ENCODE assay signal across 8 cellular contexts in genomic region chr1:27031235-27032118, GRCh38. TPM values are rescaled to one million over a fixed set of nuclear protein-coding genes. Genes with fewer than 3 reads are reported as not detected.
DNase-seq lines count a peak whose midpoint lies in the region; ATAC-seq and TF ChIP-seq lines count a peak whose summit lies in the region.
"Had no signal": no experiment of that assay in that cellular context is flagged by ENCODE, and none has a peak within 500 bp of the region (broad histone marks: within the 10 kb centered on the region; RNA-seq: fewer than 3 reads in every experiment).

No MANE protein-coding gene starts in this region.

- H3K9me3 ChIP-seq in iPS DF 6.9 (ENCODE audit: control insufficient read depth, insufficient read depth, low read length) (no peaks in the 10 kb centered on the region), gastrocnemius medialis (no peaks in the 10 kb centered on the region)

- no peaks in the 10 kb centered on the region for H3K27me3 ChIP-seq in iPS DF 6.9 (ENCODE audit: control insufficient read depth, insufficient read depth, low read length)
- peaks cover 0 to 2% (median 0%) of the 10 kb centered on the region in 3 donors for H3K27me3 ChIP-seq in gastrocnemius medialis

- H3K27me3 Mint-ChIP-seq in activated T-cell treated with anti-CD3 and anti-CD28 coated beads, Interleukin-2, amount 50 U/mL, for 72 hours (ENCODE audit: low read depth): peaks cover 6% of the 10 kb centered on the region

- no peak overlapping the region for H3K27ac Mint-ChIP-seq in activated T-cell treated with anti-CD3 and anti-CD28 coated beads, Interleukin-2, amount 50 U/mL, for 72 hours

- H3K4me1 ChIP-seq in iPS DF 6.9 (ENCODE audit: control insufficient read depth, insufficient read depth, low read length) (peaks cover 11% of the 10 kb centered on the region), gastrocnemius medialis (peaks cover 4 to 8% of the 10 kb centered on the region in 2 donors)

- H3K4me1 Mint-ChIP-seq in activated T-cell treated with anti-CD3 and anti-CD28 coated beads, Interleukin-2, amount 50 U/mL, for 72 hours (ENCODE audit: low read depth): no peaks in the 10 kb centered on the region

- DNase-seq in HT1080 (ENCODE audit: low read depth) (peak; percentile 41), astrocyte of the cerebellum (ENCODE audit: low read depth) (no peak), iPS DF 6.9 (ENCODE audit: low read depth, low spot score) (no peak), gastrocnemius medialis (peak; percentile 6 to 37), GM13977 (ENCODE audit: low spot score) (no peak)
- DNase-seq in activated T-cell treated with anti-CD3 and anti-CD28 coated beads, Interleukin-2, amount 50 U/mL, for 72 hours: no peak

- H3K4me3 ChIP-seq in astrocyte of the cerebellum (ENCODE audit: low read depth, low read length) (peak overlapping the region; percentile 26), iPS DF 6.9 (ENCODE audit: low read length) (peak overlapping the region; percentile 6; the same call in 1 of the 2 replicates), gastrocnemius medialis (peak overlapping the region; percentile 36 to 48 (median 44))

- ATAC-seq in gastrocnemius medialis (peak; percentile 51 to 58), HG02571 (IDR thresholded peaks at IDR 0.05; ENCODE audit: unreplicated experiment) (no peak)
- no peak for ATAC-seq in activated T-cell treated with anti-CD3 and anti-CD28 coated beads, Interleukin-2, amount 50 U/mL, for 72 hours (replicated peaks in 1 of 2)
- ATAC-seq: Panc1 had no signal

- no peak for TF ChIP-seq CTCF in astrocyte of the cerebellum (IDR thresholded peaks at IDR 0.05; ENCODE audit: low read depth, low read length, missing control alignments)
- TF ChIP-seq CTCF in gastrocnemius medialis (IDR thresholded peaks at IDR 0.05 in 4 of 5, conservative IDR thresholded peaks at IDR 0.05 in 1 of 5): no peak
- no peak for TF ChIP-seq CTCF in GM13977 (IDR thresholded peaks at IDR 0.05; ENCODE audit: extremely low read depth, insufficient read depth, missing control alignments)

- no peak overlapping the region for H3K4me3 Mint-ChIP-seq in activated T-cell treated with anti-CD3 and anti-CD28 coated beads, Interleukin-2, amount 50 U/mL, for 72 hours

- H3K9me3 Mint-ChIP-seq in activated T-cell treated with anti-CD3 and anti-CD28 coated beads, Interleukin-2, amount 50 U/mL, for 72 hours: no peaks in the 10 kb centered on the region

- H3K36me3 Mint-ChIP-seq in activated T-cell treated with anti-CD3 and anti-CD28 coated beads, Interleukin-2, amount 50 U/mL, for 72 hours (ENCODE audit: insufficient read depth in 2 of 2): no peaks in the 10 kb centered on the region

- no peaks in the 10 kb centered on the region for H3K36me3 ChIP-seq in iPS DF 6.9 (ENCODE audit: control insufficient read depth, insufficient read depth, low read length)
- H3K36me3 ChIP-seq in gastrocnemius medialis: no peaks in the 10 kb centered on the region

- intact Hi-C loops in gastrocnemius medialis (cut with DNase I; ENCODE audit: low total_unique reads): loop anchor here (5.0 kb wide), 1 partner anchor 34 kb away; no protein-coding TSS in a partner anchor

- WGBS in iPS DF 6.9 (ENCODE audit: insufficient coverage, insufficient read length): no CpG with 5 or more reads among the region's 43 CpGs

- TF ChIP-seq POLR2A in gastrocnemius medialis (IDR thresholded peaks at IDR 0.05): no peak

- in situ Hi-C loops in astrocyte of the cerebellum (cut with HindIII; ENCODE audit: low sequenced_read_pairs) (loop anchor here (10.0 kb wide), 1 partner anchor 53 kb away; no protein-coding TSS in a partner anchor), gastrocnemius medialis (cut with MboI; ENCODE audit: low sequenced_read_pairs in 4 of 4) (no loop called here), GM13977 (cut with MboI; ENCODE audit: low pct_unique_long_range_greater_than_20kb, low sequenced_read_pairs, unreplicated experiment) (no loop called here)

- no peak overlapping the region for H3K27ac ChIP-seq in iPS DF 6.9 (ENCODE audit: low read length)
- peak overlapping the region in 3 of 4 donors; percentile 36 to 51 (median 45) for H3K27ac ChIP-seq in gastrocnemius medialis

RNA-seq across cellular contexts. Expression of gene TENT5B, which starts 18.8 kb away (rescaled TPM):
- 0.13 TPM in 1 of 2 replicates, not detected in the other for total RNA-seq in HT1080 (2014; rRNA removed; shearing (Covaris generic))
- 0.84 and 1.2 TPM in 2 replicates for polyA plus RNA-seq in HT1080 (2015; cell fraction: cytosol; rRNA removed)
- 0.32 and 0.36 TPM in 2 replicates for polyA plus RNA-seq in HT1080 (2015; cell fraction: nucleus; rRNA removed)
- total RNA-seq in gastrocnemius medialis: 1 to 10 TPM in 3 of 4 donors, under 1 TPM in 1; 0.53 to 3.3 (median 1.5) TPM
- under 1 TPM in 1 of 2 donors, not detected in 1; 0.19 TPM for total RNA-seq in activated T-cell treated with anti-CD3 and anti-CD28 coated beads, Interleukin-2, amount 50 U/mL, for 72 hours

RNA-seq across cellular contexts. Expression of gene TRNP1, which starts 38.0 kb away (rescaled TPM):
- total RNA-seq in HT1080 (2014; rRNA removed; shearing (Covaris generic)): 15.2 and 18.9 TPM in 2 replicates
- 9.7 and 11.1 TPM in 2 replicates for polyA plus RNA-seq in HT1080 (2015; cell fraction: cytosol; rRNA removed)
- polyA plus RNA-seq in HT1080 (2015; cell fraction: nucleus; rRNA removed): 7.5 TPM in 2 replicates
- 1 to 10 TPM; 1.2 to 5.1 (median 2.0) TPM for total RNA-seq in gastrocnemius medialis
- total RNA-seq in activated T-cell treated with anti-CD3 and anti-CD28 coated beads, Interleukin-2, amount 50 U/mL, for 72 hours: under 1 TPM; 0.49 to 0.96 TPM

Comparison
In these comparisons a context has a peak if more than half of its experiments do, and no peak if none do; other contexts are left out.
1. DNase-seq: peak in HT1080 (single experiment) and gastrocnemius medialis (2 of 2); none in astrocyte of the cerebellum (single experiment), iPS DF 6.9 (single experiment), GM13977 (single experiment) and activated T-cell treated with anti-CD3 and anti-CD28 coated beads, Interleukin-2, amount 50 U/mL, for 72 hours (0 of 2).
2. ATAC-seq: peak in gastrocnemius medialis (2 of 2); none in HG02571 (single experiment) and activated T-cell treated with anti-CD3 and anti-CD28 coated beads, Interleukin-2, amount 50 U/mL, for 72 hours (0 of 2).
3. Peak in every context shown above with its lines, with median percentiles within 50 percentile points of each other: H3K4me3 ChIP-seq.